In genomic region chr14:68564826-68565760, GRCh38 we compare ENCODE assay signal across 12 cellular contexts.
DNase-seq lines count a peak whose midpoint lies in the region; ATAC-seq, FAIRE-seq and TF ChIP-seq lines count a peak whose summit lies in the region.
"Had no signal": no experiment of that assay in that cellular context is flagged by ENCODE, and none has a peak within 500 bp of the region (broad histone marks: within the 10 kb centered on the region; RNA-seq: fewer than 3 reads in every experiment).

No MANE protein-coding gene starts in this region.

- intact Hi-C loops in Caco-2 (cut with micrococcal nuclease; ENCODE audit: unreplicated experiment) (loop anchor here (5.0 kb wide), 1 partner anchor 88 kb away; no protein-coding TSS in a partner anchor), esophagus muscularis mucosa (cut with DNase I) (no loop called here), pancreas (cut with DNase I) (no loop called here)

- no peak for TF ChIP-seq EP300 in esophagus muscularis mucosa (IDR thresholded peaks at IDR 0.05)

- DNase-seq in Caco-2, result peak; percentile 17 to 56
- DNase-seq in T-cell, result peak in 5 of 34 experiments; percentile 4 to 30 (median 10)
- no peak for DNase-seq in esophagus muscularis mucosa (ENCODE audit: extremely low spot score)
- DNase-seq in pancreas, result no peak
- no peak for DNase-seq in OCI-M2 (lab: John Stamatoyannopoulos, UW; ENCODE audit: unreplicated experiment)
- DNase-seq: GM23248, Karpas-422 had no signal

- no peak for FAIRE-seq in pancreas (lab: Jason Lieb, UNC)

- H3K27me3 ChIP-seq in Caco-2 (replicated peaks; ENCODE audit: control insufficient read depth, insufficient read depth, low read length), result no peaks in the 10 kb centered on the region
- H3K27me3 ChIP-seq in esophagus muscularis mucosa, result no peaks in the 10 kb centered on the region
- no peaks in the 10 kb centered on the region for H3K27me3 ChIP-seq in pancreas
- H3K27me3 ChIP-seq: SJSA1 had no signal

- H3K9me3 Mint-ChIP-seq in Caco-2 (ENCODE audit: unreplicated experiment) (no peaks in the 10 kb centered on the region), T-cell (no peaks in the 10 kb centered on the region)

- BruUV-seq in Caco-2 (replicated peaks; lab: Mats Ljungman, UMichigan), result no TSS peak

- no peaks in the 10 kb centered on the region for H3K27me3 Mint-ChIP-seq in Caco-2 (ENCODE audit: insufficient read depth, unreplicated experiment)
- H3K27me3 Mint-ChIP-seq in T-cell, result no peaks in the 10 kb centered on the region
- H3K27me3 Mint-ChIP-seq: activated naive CD8-positive, alpha-beta T cell had no signal

- H3K4me3 Mint-ChIP-seq in Caco-2 (ENCODE audit: unreplicated experiment) (no peak overlapping the region), T-cell (peak overlapping the region in 1 of 3 donors; percentile 49)
- H3K4me3 Mint-ChIP-seq: activated naive CD8-positive, alpha-beta T cell had no signal

- peaks cover 15% of the 10 kb centered on the region for H3K36me3 Mint-ChIP-seq in Caco-2 (ENCODE audit: insufficient read depth, unreplicated experiment)
- H3K36me3 Mint-ChIP-seq in T-cell, result no peaks in the 10 kb centered on the region

- H3K4me1 Mint-ChIP-seq in Caco-2 (ENCODE audit: low read depth, unreplicated experiment) (peaks cover 30% of the 10 kb centered on the region), T-cell (peaks cover 39 to 58% (median 46%) of the 10 kb centered on the region in 3 donors)

- POLR2A ChIA-PET in Caco-2 (lab: Charles Lee), result no interaction called here
- POLR2A ChIA-PET in T-cell (lab: Charles Lee), result no interaction called here

- H3K36me3 ChIP-seq in Caco-2 (ENCODE audit: control insufficient read depth, insufficient read depth, low read length) (no peaks in the 10 kb centered on the region), esophagus muscularis mucosa (no peaks in the 10 kb centered on the region), pancreas (no peaks in the 10 kb centered on the region)
- H3K36me3 ChIP-seq: SJSA1 had no signal

- TF ChIP-seq CTCF in Caco-2 (IDR thresholded peaks at IDR 0.05; ENCODE audit: insufficient read depth in 1 of 2, low read depth in 1 of 2, low read length in 1 of 2, severe bottlenecking in 1 of 2, unreplicated experiment in 1 of 2) (no peak), esophagus muscularis mucosa (IDR thresholded peaks at IDR 0.05) (no peak), pancreas (IDR thresholded peaks at IDR 0.05) (no peak)

- no peak for TF ChIP-seq POLR2A in esophagus muscularis mucosa (IDR thresholded peaks at IDR 0.05; ENCODE audit: low read depth)

- peak; percentile 31 to 76 (median 54) for ATAC-seq in T-cell (replicated peaks in 1 of 4)
- peak in 1 of 4 donors; percentile 2 for ATAC-seq in pancreas
- ATAC-seq in GM18502 (IDR thresholded peaks at IDR 0.05; ENCODE audit: poor library complexity, unreplicated experiment), result no peak
- ATAC-seq in GM21576 (IDR thresholded peaks at IDR 0.05; ENCODE audit: unreplicated experiment), result no peak
- ATAC-seq in HG02759 (IDR thresholded peaks at IDR 0.05; ENCODE audit: unreplicated experiment), result no peak

- H3K4me1 ChIP-seq in Caco-2, result peaks cover 33% of the 10 kb centered on the region
- H3K4me1 ChIP-seq in esophagus muscularis mucosa, result peaks cover 49 to 77% (median 69%) of the 10 kb centered on the region in 4 donors
- peaks cover 54 to 71% (median 69%) of the 10 kb centered on the region in 3 donors for H3K4me1 ChIP-seq in pancreas

- H3K27ac ChIP-seq in esophagus muscularis mucosa (replicated peaks in 1 of 4) (peak overlapping the region; percentile 56 to 73 (median 64)), pancreas (peak overlapping the region; percentile 16 to 79 (median 67))
- H3K27ac ChIP-seq: GM23248, SJSA1 had no signal

- CTCF ChIA-PET in Caco-2 (lab: Charles Lee) (no interaction called here), T-cell (lab: Charles Lee) (interaction anchor here in 1 of 2 donors (0.6 kb wide), 1 partner anchor 123 kb away, joined by 5 read pairs; no protein-coding TSS in a partner anchor)

- WGBS in esophagus muscularis mucosa, result 84% methylated on average over 7 of the region's 8 CpGs
- 73 to 83% methylated on average over 8 of the region's 8 CpGs for WGBS in pancreas, 2 donors

- no peak overlapping the region for H3K4me3 ChIP-seq in Caco-2 (ENCODE audit: low read depth, low read length)
- no peak overlapping the region for H3K4me3 ChIP-seq in esophagus muscularis mucosa
- no peak overlapping the region for H3K4me3 ChIP-seq in pancreas
- H3K4me3 ChIP-seq: GM23248, SJSA1 had no signal

- H3K27ac Mint-ChIP-seq in Caco-2 (ENCODE audit: unreplicated experiment) (peak overlapping the region; percentile 70), T-cell (peak overlapping the region; percentile 50 to 69)
- H3K27ac Mint-ChIP-seq: activated naive CD8-positive, alpha-beta T cell had no signal

- H3K9me3 ChIP-seq in Caco-2 (no peaks in the 10 kb centered on the region), esophagus muscularis mucosa (no peaks in the 10 kb centered on the region), pancreas (no peaks in the 10 kb centered on the region)
- H3K9me3 ChIP-seq: SJSA1 had no signal

Comparison
In these comparisons a context has a peak if more than half of its experiments do, and no peak if none do; other contexts are left out.
1. DNase-seq: peak in Caco-2 (2 of 2); none in esophagus muscularis mucosa (single experiment), pancreas (0 of 6) and OCI-M2 (single experiment).
2. ATAC-seq: peak in T-cell (4 of 4); none in GM18502 (single experiment), GM21576 (single experiment) and HG02759 (single experiment).